In the genomic region with DNA sequence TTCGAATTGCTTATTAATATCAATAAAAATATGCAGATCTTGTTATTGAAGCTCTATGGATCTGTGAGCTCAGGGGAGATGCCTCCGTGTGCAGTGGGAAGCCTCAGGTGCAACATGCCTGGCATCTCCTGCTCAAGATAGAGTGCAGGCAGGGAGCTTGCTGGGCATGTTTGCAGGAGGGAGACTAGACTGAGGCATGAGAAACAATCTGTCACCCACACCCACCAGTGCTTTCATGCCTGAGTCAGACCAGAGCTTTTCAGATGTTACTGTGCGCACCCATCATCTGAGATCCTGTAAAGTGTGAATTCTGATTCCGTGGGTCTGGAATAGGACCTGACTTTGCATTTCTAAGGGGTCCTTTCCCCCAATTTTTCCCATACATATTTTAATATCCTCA, we compare ENCODE assay signal across 26 cellular contexts.
"Had no signal": no experiment of that assay in that cellular context is flagged by ENCODE, and none has a peak within 500 bp of the region (broad histone marks: within the 10 kb centered on the region; RNA-seq: fewer than 3 reads in every experiment).

No MANE protein-coding gene starts in this region.

- H3K4me1 ChIP-seq: stomach, suprapubic skin, testis, thyroid gland, tibial artery, tibial nerve, transverse colon, upper lobe of left lung, upper lobe of right lung, uterus, vagina had no signal

- H3K36me3 ChIP-seq: stomach, suprapubic skin, thoracic aorta, thyroid gland, tibial artery, tibial nerve, transverse colon, upper lobe of left lung, upper lobe of right lung, uterus, vagina had no signal

- DNase-seq: stimulated activated CD4-positive, alpha-beta T cell treated with anti-CD3 and anti-CD28 coated beads, Interleukin-2, amount 100 ng/mL, for 48 hours; stimulated activated CD4-positive, alpha-beta T cell treated with anti-CD3 and anti-CD28 coated beads, Interleukin-4, amount 100 ng/mL, for 1 hour; stimulated activated CD4-positive, alpha-beta T cell treated with anti-CD3 and anti-CD28 coated beads, Interleukin-4, amount 100 ng/mL, for 24 hours; stimulated activated CD4-positive, alpha-beta T cell treated with anti-CD3 and anti-CD28 coated beads, Interleukin-4, amount 100 ng/mL, for 4 hours; stimulated activated CD8-positive, alpha-beta memory T cell treated with anti-CD3 and anti-CD28 coated beads, Interleukin-4, amount 100 ng/mL, for 48 hours; stimulated activated naive B cell treated with anti-CD40 and anti-IgM and Interleukin-4, amounts not matched to agents 10 μg/mL and 1 μg/mL and 100 μg/mL, for 72 hours; stimulated activated naive CD4-positive, alpha-beta T cell; stimulated activated naive CD4-positive, alpha-beta T cell treated with Interleukin-2 at 50 U/mL for 16 hours; stimulated activated naive CD8-positive, alpha-beta T cell treated with anti-CD3 and anti-CD28 coated beads, Interleukin-15, amount 100 ng/mL, for 72 hours; stimulated activated naive CD8-positive, alpha-beta T cell treated with anti-CD3 and anti-CD28 coated beads, Interleukin-15, Interleukin-2, amounts not matched to agents 100 U/mL and 50 U/mL, for 24 hours; stomach; substantia nigra; testis; thyroid gland; tibial artery; transverse colon; trophoblast cell; upper lobe of left lung; upper lobe of right lung; uterus had no signal

- H3K27me3 ChIP-seq: stomach, suprapubic skin, testis, thyroid gland, tibial artery, tibial nerve, transverse colon, upper lobe of left lung, upper lobe of right lung, uterus, vagina had no signal

- ATAC-seq: stimulated activated effector memory CD8-positive, alpha-beta T cell treated with anti-CD3 and anti-CD28 coated beads, Interleukin-12 subunit alpha, Interleukin-12 subunit beta, amount 100 ng/mL, for 72 hours; stimulated activated memory B cell treated with anti-CD40 and anti-IgM and Interleukin-4, amounts not matched to agents 10 μg/mL and 1 μg/mL and 100 μg/mL, for 72 hours; stimulated activated naive B cell treated with anti-CD40 and anti-IgM and Interleukin-4, amounts not matched to agents 10 μg/mL and 1 μg/mL and 100 μg/mL, for 72 hours; stimulated activated naive CD8-positive, alpha-beta T cell treated with anti-CD3 and anti-CD28 coated beads, Interleukin-15, amount 100 ng/mL, for 72 hours; stimulated activated naive CD8-positive, alpha-beta T cell treated with anti-CD3 and anti-CD28 coated beads, Interleukin-15, Interleukin-2, amounts not matched to agents 100 U/mL and 50 U/mL, for 24 hours; upper lobe of right lung had no signal

- H3K9me3 ChIP-seq: suprapubic skin, testis, thoracic aorta, thyroid gland, tibial artery, tibial nerve, transverse colon, upper lobe of right lung, uterus, vagina had no signal

- H3K4me3 ChIP-seq: stomach, suprapubic skin, testis, thoracic aorta, thyroid gland, tibial artery, tibial nerve, transverse colon, upper lobe of left lung, upper lobe of right lung, uterus, vagina had no signal

- H3K27ac ChIP-seq: stomach, suprapubic skin, testis, thoracic aorta, thyroid gland, tibial artery, tibial nerve, transverse colon, upper lobe of left lung, upper lobe of right lung, uterus, vagina had no signal
